In the genomic region with DNA sequence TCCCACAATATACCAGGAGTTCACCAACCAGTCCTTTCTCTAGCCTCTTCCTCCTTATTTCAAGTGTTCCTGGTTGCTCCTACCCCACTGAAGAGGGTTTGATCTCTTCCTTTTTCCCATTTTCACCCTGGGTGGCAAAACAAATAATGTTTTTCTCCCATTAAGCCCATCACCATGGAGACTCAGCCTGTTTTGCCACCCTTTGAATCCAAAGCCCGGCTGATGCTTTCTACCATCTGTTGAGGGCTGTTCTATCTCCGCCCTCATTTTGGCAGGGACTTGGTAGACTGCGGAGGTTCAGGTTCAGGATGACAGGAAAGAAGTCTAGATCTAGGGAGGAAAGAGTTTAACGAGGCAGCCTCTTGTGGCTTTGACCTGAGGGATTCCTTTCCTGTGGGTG, we compare ENCODE assay signal across 26 cellular contexts. TPM values are rescaled to one million over a fixed set of nuclear protein-coding genes. Genes with fewer than 3 reads are reported as not detected.
DNase-seq lines count a peak whose midpoint lies in the region; ATAC-seq lines count a peak whose summit lies in the region.
"Had no signal": no experiment of that assay in that cellular context is flagged by ENCODE, and none has a peak within 500 bp of the region (broad histone marks: within the 10 kb centered on the region; RNA-seq: fewer than 3 reads in every experiment).

No MANE protein-coding gene starts in this region.

- H3K4me3 ChIP-seq in endocrine pancreas (ENCODE audit: control insufficient read depth, insufficient read depth, low read length) = no peak overlapping the region
- H3K4me3 ChIP-seq in Karpas-422 (ENCODE audit: low read length) = no peak overlapping the region
- H3K4me3 ChIP-seq: breast epithelium, coronary artery, sigmoid colon, testis, uterus had no signal

- no peaks in the 10 kb centered on the region for H3K9me2 ChIP-seq in Karpas-422 (replicated peaks; ENCODE audit: insufficient read depth, low read length)

- peak overlapping the region; percentile 15 for H3K27ac Mint-ChIP-seq in activated naive CD8-positive, alpha-beta T cell treated with anti-CD3 and anti-CD28 coated beads, Interleukin-2, amount 10 ng/mL, durations not matched to agents 7 days and 5 days
- no peak overlapping the region for H3K27ac Mint-ChIP-seq in activated naive CD8-positive, alpha-beta T cell treated with anti-CD3 and anti-CD28 coated beads for 36 hours
- H3K27ac Mint-ChIP-seq: progenitor cell of endocrine pancreas had no signal

- H3K36me3 Mint-ChIP-seq in activated naive CD8-positive, alpha-beta T cell treated with anti-CD3 and anti-CD28 coated beads, Interleukin-2, amount 10 ng/mL, durations not matched to agents 7 days and 5 days = no peaks in the 10 kb centered on the region
- no peaks in the 10 kb centered on the region for H3K36me3 Mint-ChIP-seq in activated naive CD8-positive, alpha-beta T cell treated with anti-CD3 and anti-CD28 coated beads for 36 hours

- POLR2A ChIA-PET in activated naive CD8-positive, alpha-beta T cell treated with anti-CD3 and anti-CD28 coated beads, Interleukin-2, amount 10 ng/mL, durations not matched to agents 7 days and 5 days (lab: Charles Lee) = no interaction called here

- H3K27me3 Mint-ChIP-seq in activated naive CD8-positive, alpha-beta T cell treated with anti-CD3 and anti-CD28 coated beads, Interleukin-2, amount 10 ng/mL, durations not matched to agents 7 days and 5 days = peaks cover 67% of the 10 kb centered on the region
- H3K27me3 Mint-ChIP-seq in activated naive CD8-positive, alpha-beta T cell treated with anti-CD3 and anti-CD28 coated beads for 36 hours = peaks cover 85% of the 10 kb centered on the region

- no peak overlapping the region for H3K4me3 Mint-ChIP-seq in activated naive CD8-positive, alpha-beta T cell treated with anti-CD3 and anti-CD28 coated beads, Interleukin-2, amount 10 ng/mL, durations not matched to agents 7 days and 5 days
- H3K4me3 Mint-ChIP-seq in activated naive CD8-positive, alpha-beta T cell treated with anti-CD3 and anti-CD28 coated beads for 36 hours = no peak overlapping the region
- H3K4me3 Mint-ChIP-seq: IgD-negative memory B cell had no signal

- no peak for DNase-seq in activated naive CD8-positive, alpha-beta T cell treated with anti-CD3 and anti-CD28 coated beads, Interleukin-2, amount 10 ng/mL, durations not matched to agents 7 days and 5 days
- no peak for DNase-seq in activated naive CD8-positive, alpha-beta T cell treated with anti-CD3 and anti-CD28 coated beads for 36 hours
- DNase-seq in NCI-H446 treated with DMSO at 0.1 percent for 48 hours (lab: John Stamatoyannopoulos, UW) = peak; percentile 85
- no peak for DNase-seq in ecto neural progenitor cell (ENCODE audit: low spot score)
- DNase-seq in Karpas-422 = no peak
- no peak for DNase-seq in COLO668 (lab: John Stamatoyannopoulos, UW; ENCODE audit: unreplicated experiment)
- DNase-seq: activated CD4-positive, alpha-beta T cell treated with anti-CD3 and anti-CD28 coated beads for 4 hours; activated CD8-positive, alpha-beta memory T cell treated with anti-CD3 and anti-CD28 coated beads for 24 hours; activated gamma-delta T cell; activated T-cell treated with anti-CD3 and anti-CD28 coated beads, Interleukin-2, amount 50 U/mL, for 1 hour; MM.1S; NCI-H1436 treated with DMSO at 0.1 percent for 48 hours; NCI-H510A treated with DMSO at 0.1 percent for 48 hours; sigmoid colon; stimulated activated naive CD4-positive, alpha-beta T cell treated with Interleukin-2 at 50 U/mL for 16 hours; testis; uterus had no signal

- H3K36me3 ChIP-seq in endocrine pancreas (ENCODE audit: control insufficient read depth, insufficient read depth, low read length) (no peaks in the 10 kb centered on the region), Karpas-422 (ENCODE audit: insufficient read depth, low read length) (no peaks in the 10 kb centered on the region)
- H3K36me3 ChIP-seq: breast epithelium, neutrophil, sigmoid colon, uterus had no signal

- H3K9me3 Mint-ChIP-seq in activated naive CD8-positive, alpha-beta T cell treated with anti-CD3 and anti-CD28 coated beads, Interleukin-2, amount 10 ng/mL, durations not matched to agents 7 days and 5 days = no peaks in the 10 kb centered on the region
- H3K9me3 Mint-ChIP-seq in activated naive CD8-positive, alpha-beta T cell treated with anti-CD3 and anti-CD28 coated beads for 36 hours = no peaks in the 10 kb centered on the region
- H3K9me3 Mint-ChIP-seq: IgD-negative memory B cell had no signal

- no peak overlapping the region for H2AFZ ChIP-seq in Karpas-422 (ENCODE audit: low read length)

- H3K27ac ChIP-seq in Karpas-422 (ENCODE audit: low read length) = no peak overlapping the region
- H3K27ac ChIP-seq: breast epithelium, coronary artery, neutrophil, sigmoid colon, testis, uterus had no signal

- no peak for ATAC-seq in activated naive CD8-positive, alpha-beta T cell treated with anti-CD3 and anti-CD28 coated beads, Interleukin-2, amount 10 ng/mL, durations not matched to agents 7 days and 5 days (ENCODE audit: low read depth)
- ATAC-seq in GM21529 (IDR thresholded peaks at IDR 0.05; ENCODE audit: unreplicated experiment) = no peak

- H4K20me1 ChIP-seq in Karpas-422 (ENCODE audit: insufficient read depth, low read depth, low read length) = no peaks in the 10 kb centered on the region

- H3K9me3 ChIP-seq in endocrine pancreas (ENCODE audit: control insufficient read depth, low read length) (no peaks in the 10 kb centered on the region), Karpas-422 (ENCODE audit: low read length) (no peaks in the 10 kb centered on the region)
- H3K9me3 ChIP-seq: breast epithelium, neutrophil, sigmoid colon, testis, uterus had no signal

- H3K79me2 ChIP-seq in Karpas-422 (ENCODE audit: low read length) = no peaks in the 10 kb centered on the region

- no peak overlapping the region for H3K4me2 ChIP-seq in Karpas-422 (ENCODE audit: low read depth, low read length, poor library complexity, severe bottlenecking)

- H3K27me3 ChIP-seq in endocrine pancreas (ENCODE audit: control insufficient read depth, insufficient read depth, low read length) (no peaks in the 10 kb centered on the region), Karpas-422 (ENCODE audit: low read length) (no peaks in the 10 kb centered on the region)
- H3K27me3 ChIP-seq: testis, uterus had no signal

- H3K9ac ChIP-seq in endocrine pancreas (ENCODE audit: control insufficient read depth, insufficient read depth, low read length) (peak overlapping the region; percentile 6), Karpas-422 (ENCODE audit: low read length) (no peak overlapping the region)

- no peaks in the 10 kb centered on the region for H3K4me1 ChIP-seq in endocrine pancreas (ENCODE audit: control insufficient read depth, insufficient read depth, low read length)
- H3K4me1 ChIP-seq in Karpas-422 (ENCODE audit: low read length) = peaks cover 17% of the 10 kb centered on the region

- H3K4me1 Mint-ChIP-seq in activated naive CD8-positive, alpha-beta T cell treated with anti-CD3 and anti-CD28 coated beads, Interleukin-2, amount 10 ng/mL, durations not matched to agents 7 days and 5 days = peaks cover 28% of the 10 kb centered on the region
- H3K4me1 Mint-ChIP-seq in activated naive CD8-positive, alpha-beta T cell treated with anti-CD3 and anti-CD28 coated beads for 36 hours = peaks cover 16% of the 10 kb centered on the region

RNA-seq across cellular contexts. Expression of a gene that starts 2.6 kb away (rescaled TPM):
- not detected for total RNA-seq in activated naive CD8-positive, alpha-beta T cell treated with anti-CD3 and anti-CD28 coated beads, Interleukin-2, amount 10 ng/mL, durations not matched to agents 7 days and 5 days
- total RNA-seq in activated naive CD8-positive, alpha-beta T cell treated with anti-CD3 and anti-CD28 coated beads for 36 hours = under 1 TPM; 0.04 to 0.14 TPM
- not detected in 2 replicates for total RNA-seq in Karpas-422 (2014; rRNA removed; shearing (Covaris generic); ENCODE audit: low replicate concordance)
- total RNA-seq: OCI-LY7; T-helper 2 cell treated with Interferon-gamma antibody and Interleukin-4, amounts not matched to agents 100 ng/mL and 5 ng/mL, for 36 hours had no signal

RNA-seq across cellular contexts. Expression of a gene that starts 15.1 kb away (rescaled TPM):
- total RNA-seq in activated naive CD8-positive, alpha-beta T cell treated with anti-CD3 and anti-CD28 coated beads, Interleukin-2, amount 10 ng/mL, durations not matched to agents 7 days and 5 days = not detected
- total RNA-seq in activated naive CD8-positive, alpha-beta T cell treated with anti-CD3 and anti-CD28 coated beads for 36 hours = not detected
- total RNA-seq in Karpas-422 (2014; rRNA removed; shearing (Covaris generic); ENCODE audit: low replicate concordance) = not detected in 2 replicates
- total RNA-seq: T-helper 2 cell treated with Interferon-gamma antibody and Interleukin-4, amounts not matched to agents 100 ng/mL and 5 ng/mL, for 36 hours had no signal

RNA-seq across cellular contexts. Expression of a gene that starts 31.8 kb away (rescaled TPM):
- total RNA-seq in activated naive CD8-positive, alpha-beta T cell treated with anti-CD3 and anti-CD28 coated beads, Interleukin-2, amount 10 ng/mL, durations not matched to agents 7 days and 5 days = 10 to 100 TPM; 19.3 to 19.4 TPM
- total RNA-seq in activated naive CD8-positive, alpha-beta T cell treated with anti-CD3 and anti-CD28 coated beads for 36 hours = 10 to 100 TPM; 22.8 to 27.4 TPM
- 10.4 and 19.0 TPM in 2 replicates for total RNA-seq in Karpas-422 (2014; rRNA removed; shearing (Covaris generic); ENCODE audit: low replicate concordance)

RNA-seq across cellular contexts. Expression of a gene that starts 32.8 kb away (rescaled TPM):
- 100 to 1,000 TPM; 128 to 131 TPM for total RNA-seq in activated naive CD8-positive, alpha-beta T cell treated with anti-CD3 and anti-CD28 coated beads, Interleukin-2, amount 10 ng/mL, durations not matched to agents 7 days and 5 days
- 100 to 1,000 TPM; 137 to 142 TPM for total RNA-seq in activated naive CD8-positive, alpha-beta T cell treated with anti-CD3 and anti-CD28 coated beads for 36 hours
- total RNA-seq in Karpas-422 (2014; rRNA removed; shearing (Covaris generic); ENCODE audit: low replicate concordance) = 11.0 and 14.0 TPM in 2 replicates
